Comparison of ENCODE assay signal across 8 cellular contexts in genomic region chr7:140242057-140243031, GRCh38.
A peak's percentile ranks its signal among the peaks of the same experiment; 100 is the strongest.
DNase-seq lines count a peak whose midpoint lies in the region; ATAC-seq and TF ChIP-seq lines count a peak whose summit lies in the region.

No MANE protein-coding gene starts in this region.

- H3K4me3 Mint-ChIP-seq in neural crest cell (no peak overlapping the region), chondrocyte (ENCODE audit: unreplicated experiment) (no peak overlapping the region)
- H3K4me3 Mint-ChIP-seq in activated T-helper 1 cell treated with anti-CD3 and anti-CD28 coated beads, Interleukin-12 subunit alpha, Interleukin-12 subunit beta, Interleukin-2, Interleukin-4 antibody, amounts not matched to agents 30 ng/mL and 10 ng/mL and 1 ng/mL, durations not matched to agents 14 hours and 24 hours and 36 hours: no peak overlapping the region

- DNase-seq in neural crest cell (ENCODE audit: low read depth, low spot score): no peak
- DNase-seq in NCI-H1436 treated with DMSO at 0.1 percent for 48 hours (lab: John Stamatoyannopoulos, UW): no peak
- no peak for DNase-seq in activated T-helper 1 cell treated with anti-CD3 and anti-CD28 coated beads, Interleukin-12 subunit alpha, Interleukin-12 subunit beta, Interleukin-2, Interleukin-4 antibody, amounts not matched to agents 30 ng/mL and 10 ng/mL and 1 ng/mL, durations not matched to agents 14 hours and 24 hours and 36 hours (ENCODE audit: low spot score)
- no peak for DNase-seq in chondrocyte (ENCODE audit: low spot score)
- no peak for DNase-seq in T-helper 9 cell

- H3K36me3 Mint-ChIP-seq in neural crest cell (ENCODE audit: low read depth): no peaks in the 10 kb centered on the region
- no peaks in the 10 kb centered on the region for H3K36me3 Mint-ChIP-seq in activated T-helper 1 cell treated with anti-CD3 and anti-CD28 coated beads, Interleukin-12 subunit alpha, Interleukin-12 subunit beta, Interleukin-2, Interleukin-4 antibody, amounts not matched to agents 30 ng/mL and 10 ng/mL and 1 ng/mL, durations not matched to agents 14 hours and 24 hours and 36 hours (ENCODE audit: low read depth)
- no peaks in the 10 kb centered on the region for H3K36me3 Mint-ChIP-seq in chondrocyte (ENCODE audit: low read depth)

- ATAC-seq in GM18519 (IDR thresholded peaks at IDR 0.05; ENCODE audit: low FRiP score, unreplicated experiment) (peak; percentile 86), HG03045 (IDR thresholded peaks at IDR 0.05; ENCODE audit: unreplicated experiment) (peak; percentile 62)

- H3K9me3 Mint-ChIP-seq in neural crest cell (no peaks in the 10 kb centered on the region), chondrocyte (ENCODE audit: low read depth) (no peaks in the 10 kb centered on the region)
- H3K9me3 Mint-ChIP-seq in activated T-helper 1 cell treated with anti-CD3 and anti-CD28 coated beads, Interleukin-12 subunit alpha, Interleukin-12 subunit beta, Interleukin-2, Interleukin-4 antibody, amounts not matched to agents 30 ng/mL and 10 ng/mL and 1 ng/mL, durations not matched to agents 14 hours and 24 hours and 36 hours: no peaks in the 10 kb centered on the region

- no peaks in the 10 kb centered on the region for H3K27me3 Mint-ChIP-seq in neural crest cell (ENCODE audit: low read depth)
- no peaks in the 10 kb centered on the region for H3K27me3 Mint-ChIP-seq in activated T-helper 1 cell treated with anti-CD3 and anti-CD28 coated beads, Interleukin-12 subunit alpha, Interleukin-12 subunit beta, Interleukin-2, Interleukin-4 antibody, amounts not matched to agents 30 ng/mL and 10 ng/mL and 1 ng/mL, durations not matched to agents 14 hours and 24 hours and 36 hours (ENCODE audit: insufficient read depth)
- H3K27me3 Mint-ChIP-seq in chondrocyte (ENCODE audit: low read depth): peaks cover 7% of the 10 kb centered on the region

- TF ChIP-seq CTCF in VCaP (conservative IDR thresholded peaks at IDR 0.05) (no peak), neural crest cell (conservative IDR thresholded peaks at IDR 0.05) (no peak), chondrocyte (IDR thresholded peaks at IDR 0.05) (no peak)

- H3K27ac ChIP-seq in VCaP: peak overlapping the region; percentile 66

- intact Hi-C loops in activated T-helper 1 cell treated with anti-CD3 and anti-CD28 coated beads, Interleukin-12 subunit alpha, Interleukin-12 subunit beta, Interleukin-2, Interleukin-4 antibody, amounts not matched to agents 30 ng/mL and 10 ng/mL and 1 ng/mL, durations not matched to agents 14 hours and 24 hours and 36 hours (cut with micrococcal nuclease): loop anchor here (1.0 kb wide), 1 partner anchor 11 kb away; no protein-coding TSS in a partner anchor

- peak overlapping the region; percentile 27 for H3K27ac Mint-ChIP-seq in neural crest cell (ENCODE audit: unreplicated experiment)
- H3K27ac Mint-ChIP-seq in activated T-helper 1 cell treated with anti-CD3 and anti-CD28 coated beads, Interleukin-12 subunit alpha, Interleukin-12 subunit beta, Interleukin-2, Interleukin-4 antibody, amounts not matched to agents 30 ng/mL and 10 ng/mL and 1 ng/mL, durations not matched to agents 14 hours and 24 hours and 36 hours: no peak overlapping the region
- no peak overlapping the region for H3K27ac Mint-ChIP-seq in chondrocyte (ENCODE audit: unreplicated experiment)

- H3K4me1 Mint-ChIP-seq in neural crest cell (no peaks in the 10 kb centered on the region), chondrocyte (ENCODE audit: low read depth) (no peaks in the 10 kb centered on the region)
- H3K4me1 Mint-ChIP-seq in activated T-helper 1 cell treated with anti-CD3 and anti-CD28 coated beads, Interleukin-12 subunit alpha, Interleukin-12 subunit beta, Interleukin-2, Interleukin-4 antibody, amounts not matched to agents 30 ng/mL and 10 ng/mL and 1 ng/mL, durations not matched to agents 14 hours and 24 hours and 36 hours (ENCODE audit: low read depth): peaks cover 15% of the 10 kb centered on the region
